21 cellular contexts compared by ENCODE assay signal in genomic region chr2:126893606-126894005, GRCh38. TPM values are rescaled to one million over a fixed set of nuclear protein-coding genes. Genes with fewer than 3 reads are reported as not detected.
DNase-seq lines count a peak whose midpoint lies in the region; TF ChIP-seq lines count a peak whose summit lies in the region.
"Had no signal": no experiment of that assay in that cellular context is flagged by ENCODE, and none has a peak within 500 bp of the region (broad histone marks: within the 10 kb centered on the region; RNA-seq: fewer than 3 reads in every experiment).

No MANE protein-coding gene starts in this region.

- H3K9ac ChIP-seq in endodermal cell (ENCODE audit: extremely low read depth, low read length, poor library complexity, severe bottlenecking) = no peak overlapping the region
- H3K9ac ChIP-seq: GM23248 had no signal

- no peaks in the 10 kb centered on the region for H3K4me1 Mint-ChIP-seq in chondrocyte (ENCODE audit: low read depth)
- no peaks in the 10 kb centered on the region for H3K4me1 Mint-ChIP-seq in endodermal cell
- H3K4me1 Mint-ChIP-seq in osteocyte (ENCODE audit: unreplicated experiment) = no peaks in the 10 kb centered on the region
- H3K4me1 Mint-ChIP-seq: CD4-positive, alpha-beta memory T cell had no signal

- H3K27ac Mint-ChIP-seq in chondrocyte (ENCODE audit: unreplicated experiment) (no peak overlapping the region), endodermal cell (no peak overlapping the region), osteocyte (ENCODE audit: unreplicated experiment) (no peak overlapping the region)
- H3K27ac Mint-ChIP-seq: CD4-positive, alpha-beta memory T cell had no signal

- no peaks in the 10 kb centered on the region for H3K36me3 Mint-ChIP-seq in chondrocyte (ENCODE audit: low read depth)
- no peaks in the 10 kb centered on the region for H3K36me3 Mint-ChIP-seq in endodermal cell (ENCODE audit: low read depth)
- H3K36me3 Mint-ChIP-seq in osteocyte (ENCODE audit: unreplicated experiment) = no peaks in the 10 kb centered on the region
- H3K36me3 Mint-ChIP-seq: CD4-positive, alpha-beta memory T cell had no signal

- no peaks in the 10 kb centered on the region for H3K36me3 ChIP-seq in endodermal cell (ENCODE audit: control insufficient read depth, insufficient read depth, low read length)

- no peak overlapping the region for H3K4me3 ChIP-seq in endodermal cell (ENCODE audit: low read length)
- H3K4me3 ChIP-seq: GM23248 had no signal

- peak; percentile 47 for DNase-seq in activated effector memory CD4-positive, alpha-beta T cell treated with anti-CD3 and anti-CD28 coated beads, Interleukin-2, amount 50 U/mL, for 16 hours
- no peak for DNase-seq in activated effector memory CD4-positive, alpha-beta T cell treated with Interleukin-2 at 50 U/mL for 16 hours
- DNase-seq in chondrocyte (ENCODE audit: low spot score) (peak; percentile 26), endodermal cell (peak; percentile 22), osteocyte (ENCODE audit: extremely low spot score, unreplicated experiment) (peak; percentile 13), middle frontal gyrus (ENCODE audit: extremely low spot score, low spot score) (no peak), NCI-H446 (lab: John Stamatoyannopoulos, UW) (no peak)
- DNase-seq: C1 segment of cervical spinal cord; Calu3; CD4-positive, alpha-beta memory T cell; COR-L47; DMS53; DMS79 treated with DMSO at 0.1 percent for 48 hours; GM23248; H7 had no signal

- H3K4me1 ChIP-seq in endodermal cell (ENCODE audit: control insufficient read depth, insufficient read depth, low read length) = no peaks in the 10 kb centered on the region

- peaks cover 15% of the 10 kb centered on the region for H3K27me3 Mint-ChIP-seq in chondrocyte (ENCODE audit: low read depth)
- H3K27me3 Mint-ChIP-seq in endodermal cell (ENCODE audit: insufficient read depth) = no peaks in the 10 kb centered on the region
- H3K27me3 Mint-ChIP-seq in osteocyte (ENCODE audit: unreplicated experiment) = peaks cover 5% of the 10 kb centered on the region

- H3K27ac ChIP-seq in endodermal cell (ENCODE audit: low read depth, low read length) = no peak overlapping the region
- H3K27ac ChIP-seq: GM23248 had no signal

- no peaks in the 10 kb centered on the region for H3K9me3 ChIP-seq in endodermal cell (ENCODE audit: control insufficient read depth, low read length)

- no peaks in the 10 kb centered on the region for H3K27me3 ChIP-seq in endodermal cell (ENCODE audit: control insufficient read depth, insufficient read depth, low read length, poor library complexity, severe bottlenecking)

- TF ChIP-seq CTCF in chondrocyte (IDR thresholded peaks at IDR 0.05) (no peak), endodermal cell (conservative IDR thresholded peaks at IDR 0.05) (no peak), osteocyte (IDR thresholded peaks at IDR 0.05) (no peak)

- H3K9me3 Mint-ChIP-seq in chondrocyte (ENCODE audit: low read depth) (peaks cover 3% of the 10 kb centered on the region), endodermal cell (no peaks in the 10 kb centered on the region), osteocyte (ENCODE audit: unreplicated experiment) (no peaks in the 10 kb centered on the region)

- no peak overlapping the region for H3K4me3 Mint-ChIP-seq in chondrocyte (ENCODE audit: unreplicated experiment)
- H3K4me3 Mint-ChIP-seq in endodermal cell = no peak overlapping the region
- H3K4me3 Mint-ChIP-seq in osteocyte (ENCODE audit: unreplicated experiment) = no peak overlapping the region
- H3K4me3 Mint-ChIP-seq: CD4-positive, alpha-beta memory T cell had no signal

RNA-seq across cellular contexts. Expression of gene TEX51, which starts 5.1 kb away (rescaled TPM):
- total RNA-seq in chondrocyte = not detected in 3 replicates
- total RNA-seq in endodermal cell = not detected
- polyA plus RNA-seq in endodermal cell (2013, experiment 1 of 2) = not detected
- not detected for polyA plus RNA-seq in endodermal cell (2013, experiment 2 of 2)
- total RNA-seq in osteocyte = not detected in 2 replicates
- total RNA-seq: A172; A673; Calu3; CD4-positive, alpha-beta memory T cell; Daoy; G401; GM23248; H1; H7 had no signal
- polyA plus RNA-seq: BJ; CD4-positive, alpha-beta memory T cell; GM23248; H1 had no signal

Comparison
In these comparisons a context has a peak if more than half of its experiments do, and no peak if none do; other contexts are left out.
1. DNase-seq: peak in activated effector memory CD4-positive, alpha-beta T cell treated with anti-CD3 and anti-CD28 coated beads, Interleukin-2, amount 50 U/mL, for 16 hours (single experiment), chondrocyte (single experiment), endodermal cell (single experiment) and osteocyte (single experiment); none in activated effector memory CD4-positive, alpha-beta T cell treated with Interleukin-2 at 50 U/mL for 16 hours (single experiment), middle frontal gyrus (single experiment) and NCI-H446 (0 of 2).